Comparison of ENCODE assay signal across 11 cellular contexts in genomic region chr3:157133434-157134320, GRCh38. TPM values are rescaled to one million over a fixed set of nuclear protein-coding genes. Genes with fewer than 3 reads are reported as not detected.
DNase-seq lines count a peak whose midpoint lies in the region; ATAC-seq and TF ChIP-seq lines count a peak whose summit lies in the region.
"Had no signal": no experiment of that assay in that cellular context is flagged by ENCODE, and none has a peak within 500 bp of the region (broad histone marks: within the 10 kb centered on the region; RNA-seq: fewer than 3 reads in every experiment).

No MANE protein-coding gene starts in this region.

- H3K27ac ChIP-seq in RWPE2 (ENCODE audit: poor library complexity, severe bottlenecking) (peak overlapping the region; percentile 97), right cardiac atrium (ENCODE audit: low read length) (peak overlapping the region; percentile 87), stomach (peak overlapping the region in 4 of 5 donors; percentile 62 to 82 (median 72))

- H3K27ac Mint-ChIP-seq in activated CD4-positive, alpha-beta T cell treated with anti-CD3 and anti-CD28 coated beads for 36 hours: peak overlapping the region; percentile 53

- no peak for DNase-seq in activated CD4-positive, alpha-beta T cell treated with anti-CD3 and anti-CD28 coated beads for 36 hours
- no peak for DNase-seq in activated CD4-positive, alpha-beta T cell treated with anti-CD3 and anti-CD28 coated beads, Interleukin-2, amount 50 U/mL, for 4 hours
- DNase-seq in RWPE2 (ENCODE audit: low spot score): no peak
- DNase-seq in right cardiac atrium: no peak
- DNase-seq in stomach: no peak
- no peak for DNase-seq in OCI-M2 (lab: John Stamatoyannopoulos, UW; ENCODE audit: unreplicated experiment)
- DNase-seq in NCI-H2107 (lab: John Stamatoyannopoulos, UW): no peak
- DNase-seq: mucosa of descending colon, NCI-H1092, NCI-H446 had no signal

- H3K4me1 Mint-ChIP-seq in activated CD4-positive, alpha-beta T cell treated with anti-CD3 and anti-CD28 coated beads for 36 hours: peaks cover 63% of the 10 kb centered on the region

- intact Hi-C loops in activated CD4-positive, alpha-beta T cell treated with anti-CD3 and anti-CD28 coated beads for 36 hours (cut with DNase I, micrococcal nuclease): loop anchor here in 1 of 2 experiments (5.0 kb wide), 1 partner anchor 581 kb away; no protein-coding TSS in a partner anchor
- intact Hi-C loops in right cardiac atrium (cut with DNase I) (loop anchor here (5.0 to 10.0 kb wide), 8 partner anchors 46 to 996 kb away; partner anchors contain the start of genes TIPARP (in 3 of the 4) and LEKR1 (in 2 of the 4)), stomach (cut with DNase I; ENCODE audit: low total_unique reads) (loop anchor here (10.0 kb wide), 1 partner anchor 49 kb away; no protein-coding TSS in a partner anchor)

- TF ChIP-seq EP300 in stomach (IDR thresholded peaks at IDR 0.05): no peak

- no peak for ATAC-seq in activated CD4-positive, alpha-beta T cell treated with anti-CD3 and anti-CD28 coated beads for 36 hours
- ATAC-seq in RWPE2 (ENCODE audit: low read depth) (no peak), right cardiac atrium (no peak), GM21528 (IDR thresholded peaks at IDR 0.05; ENCODE audit: low FRiP score, unreplicated experiment) (no peak)
- ATAC-seq: mucosa of descending colon had no signal

- no peak for TF ChIP-seq POLR2A in stomach (IDR thresholded peaks at IDR 0.05)

- peaks cover 4% of the 10 kb centered on the region for H3K36me3 Mint-ChIP-seq in activated CD4-positive, alpha-beta T cell treated with anti-CD3 and anti-CD28 coated beads for 36 hours (ENCODE audit: low read depth)

- no peaks in the 10 kb centered on the region for H3K9me3 ChIP-seq in RWPE2 (ENCODE audit: severe bottlenecking)
- H3K9me3 ChIP-seq in right cardiac atrium (ENCODE audit: control insufficient read depth, low read length): no peaks in the 10 kb centered on the region
- H3K9me3 ChIP-seq in stomach: no peaks in the 10 kb centered on the region
- H3K9me3 ChIP-seq: mucosa of descending colon had no signal

- no peaks in the 10 kb centered on the region for H3K27me3 Mint-ChIP-seq in activated CD4-positive, alpha-beta T cell treated with anti-CD3 and anti-CD28 coated beads for 36 hours

- peaks cover 65% of the 10 kb centered on the region for H3K4me1 ChIP-seq in RWPE2 (ENCODE audit: insufficient read depth, poor library complexity, severe bottlenecking)
- H3K4me1 ChIP-seq in right cardiac atrium (ENCODE audit: control insufficient read depth, insufficient read depth, low read length): peaks cover 38% of the 10 kb centered on the region
- H3K4me1 ChIP-seq in stomach: peaks cover 63 to 94% (median 80%) of the 10 kb centered on the region in 4 donors

- H3K9me3 Mint-ChIP-seq in activated CD4-positive, alpha-beta T cell treated with anti-CD3 and anti-CD28 coated beads for 36 hours (ENCODE audit: low read depth): no peaks in the 10 kb centered on the region

- H3K4me3 Mint-ChIP-seq in activated CD4-positive, alpha-beta T cell treated with anti-CD3 and anti-CD28 coated beads for 36 hours: no peak overlapping the region

- H3K4me3 ChIP-seq in RWPE2 (ENCODE audit: severe bottlenecking) (no peak overlapping the region), right cardiac atrium (ENCODE audit: low read length) (no peak overlapping the region), stomach (no peak overlapping the region)
- H3K4me3 ChIP-seq: mucosa of descending colon had no signal

- H3K36me3 ChIP-seq in RWPE2 (ENCODE audit: low read depth) (no peaks in the 10 kb centered on the region), stomach (peaks cover 0 to 6% (median 6%) of the 10 kb centered on the region in 4 donors)

- POLR2A ChIA-PET in activated CD4-positive, alpha-beta T cell treated with anti-CD3 and anti-CD28 coated beads for 36 hours (lab: Charles Lee): interaction anchor here (0.6 kb wide), 1 partner anchor 750 kb away, joined by 3 read pairs; no protein-coding TSS in a partner anchor

- H3K27me3 ChIP-seq in RWPE2 (ENCODE audit: insufficient read depth, poor library complexity, severe bottlenecking): no peaks in the 10 kb centered on the region
- H3K27me3 ChIP-seq in right cardiac atrium (ENCODE audit: control insufficient read depth, insufficient read depth): no peaks in the 10 kb centered on the region
- no peaks in the 10 kb centered on the region for H3K27me3 ChIP-seq in stomach

- TF ChIP-seq CTCF in RWPE2 (IDR thresholded peaks at IDR 0.05; ENCODE audit: poor library complexity, severe bottlenecking): no peak
- TF ChIP-seq CTCF in stomach (IDR thresholded peaks at IDR 0.05): no peak

- CTCF ChIA-PET in activated CD4-positive, alpha-beta T cell treated with anti-CD3 and anti-CD28 coated beads for 36 hours (lab: Charles Lee): interaction anchor here (1.0 to 1.3 kb wide), 3 partner anchors 41 to 49 kb away, joined by 3 to 4 read pairs (median 4); no protein-coding TSS in a partner anchor

- WGBS in right cardiac atrium: 76% methylated on average over 4 of the region's 4 CpGs
- 59 to 86% (median 67%) methylated on average over 4 of the region's 4 CpGs for WGBS in stomach, 5 donors

RNA-seq across cellular contexts. Expression of gene CCNL1, which starts 26.3 kb away (rescaled TPM):
- 100 to 1,000 TPM; 163 to 215 TPM for total RNA-seq in activated CD4-positive, alpha-beta T cell treated with anti-CD3 and anti-CD28 coated beads for 36 hours
- 10 to 100 TPM; 30.1 to 60.6 (median 41.2) TPM for total RNA-seq in right cardiac atrium
- 39.4 TPM for polyA plus RNA-seq in right cardiac atrium
- total RNA-seq in stomach: 100 to 1,000 TPM in 4 of 5 donors, 10 to 100 TPM in 1; 63.1 to 484 (median 434) TPM
- polyA plus RNA-seq in stomach: 10 to 100 TPM; 14.0 to 74.3 (median 28.9) TPM
